ENCODE assay signal across 16 cellular contexts in the genomic region with DNA sequence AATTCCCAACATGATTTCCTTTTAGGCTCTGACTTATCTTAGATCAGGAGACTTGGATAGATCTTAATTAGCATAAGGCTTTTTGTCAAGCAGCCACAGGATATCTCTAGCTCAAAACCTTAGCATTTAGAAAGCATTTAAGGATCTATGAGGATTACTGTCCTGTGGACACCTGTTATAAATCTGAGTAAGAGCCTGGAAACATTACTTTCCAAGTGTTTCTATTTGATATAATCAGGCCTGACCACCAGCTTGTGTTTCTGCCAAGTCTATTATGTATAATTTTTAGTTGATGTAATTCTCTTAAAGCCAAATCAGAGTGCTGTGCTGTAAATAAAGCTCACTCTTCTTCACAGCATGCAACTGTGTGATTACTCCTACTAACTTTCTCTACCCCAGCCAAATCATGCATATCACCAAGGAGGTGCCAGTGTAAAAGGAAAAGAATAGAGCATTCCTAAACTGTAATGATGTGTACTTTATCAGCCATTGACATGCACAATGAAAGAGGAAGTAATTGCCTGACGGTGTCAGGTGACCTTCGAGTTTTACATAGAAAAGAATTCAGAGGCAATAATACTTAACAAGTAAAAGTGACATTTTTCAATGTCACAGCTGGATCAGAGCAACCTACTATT.
DNase-seq lines count a peak whose midpoint lies in the region; ATAC-seq and TF ChIP-seq lines count a peak whose summit lies in the region.
"Had no signal": no experiment of that assay in that cellular context is flagged by ENCODE, and none has a peak within 500 bp of the region (broad histone marks: within the 10 kb centered on the region; RNA-seq: fewer than 3 reads in every experiment).

No MANE protein-coding gene starts in this region.

- no peak for TF ChIP-seq POLR2A in erythroblast (IDR thresholded peaks at IDR 0.05; ENCODE audit: low read length)

- H3K27me3 ChIP-seq in iPS-20b (ENCODE audit: insufficient read depth, low read length) = no peaks in the 10 kb centered on the region
- H3K27me3 ChIP-seq: dorsolateral prefrontal cortex, SJSA1, vagina had no signal

- peak; percentile 26; the same call in 1 of the 3 replicates for ATAC-seq in SK-N-SH treated with all-trans-retinoic acid at 6 μM for 48 hours
- ATAC-seq in stimulated activated effector memory CD8-positive, alpha-beta T cell treated with anti-CD3 and anti-CD28 coated beads, Interleukin-12 subunit alpha, Interleukin-12 subunit beta, amount 100 ng/mL, for 72 hours = no peak

- no peak overlapping the region for H3K27ac Mint-ChIP-seq in stimulated activated effector memory CD8-positive, alpha-beta T cell treated with anti-CD3 and anti-CD28 coated beads, Interleukin-12 subunit alpha, Interleukin-12 subunit beta, amount 100 ng/mL, for 72 hours
- H3K27ac Mint-ChIP-seq: activated T-cell treated with anti-CD3 and anti-CD28 coated beads, Interleukin-2, amount 50 U/mL, for 24 hours; progenitor cell of endocrine pancreas had no signal

- no peaks in the 10 kb centered on the region for H3K36me3 ChIP-seq in iPS-20b (ENCODE audit: insufficient read depth, low read depth, low read length)
- H3K36me3 ChIP-seq: SJSA1, vagina had no signal

- H3K9me3 Mint-ChIP-seq in stimulated activated effector memory CD8-positive, alpha-beta T cell treated with anti-CD3 and anti-CD28 coated beads, Interleukin-12 subunit alpha, Interleukin-12 subunit beta, amount 100 ng/mL, for 72 hours = peaks cover 12% of the 10 kb centered on the region

- H3K9ac ChIP-seq in iPS-20b (ENCODE audit: low read depth, low read length) = no peak overlapping the region

- DNase-seq in D341Med (ENCODE audit: low spot score) = peak; percentile 11
- DNase-seq in NAMALWA (ENCODE audit: low spot score) = peak; percentile 5
- no peak for DNase-seq in erythroblast (lab: John Stamatoyannopoulos, UW)
- DNase-seq in NCI-H2227 (lab: John Stamatoyannopoulos, UW; ENCODE audit: unreplicated experiment) = no peak
- no peak for DNase-seq in activated CD4-positive, alpha-beta T cell treated with anti-CD3 and anti-CD28 coated beads for 4 hours
- DNase-seq in stimulated activated effector memory CD8-positive, alpha-beta T cell treated with anti-CD3 and anti-CD28 coated beads, Interleukin-12 subunit alpha, Interleukin-12 subunit beta, amount 100 ng/mL, for 72 hours (ENCODE audit: low spot score in 2 of 2) = no peak
- DNase-seq: activated T-cell treated with anti-CD3 and anti-CD28 coated beads, Interleukin-2, amount 50 U/mL, for 24 hours; DMS153; dorsolateral prefrontal cortex; NCI-H1436; NK-92 treated with Interleukin-12 subunit alpha and Interleukin-12 subunit beta, amount 100 ng/mL, for 24 hours had no signal

- no peaks in the 10 kb centered on the region for H3K4me1 Mint-ChIP-seq in stimulated activated effector memory CD8-positive, alpha-beta T cell treated with anti-CD3 and anti-CD28 coated beads, Interleukin-12 subunit alpha, Interleukin-12 subunit beta, amount 100 ng/mL, for 72 hours

- H3K4me3 Mint-ChIP-seq in stimulated activated effector memory CD8-positive, alpha-beta T cell treated with anti-CD3 and anti-CD28 coated beads, Interleukin-12 subunit alpha, Interleukin-12 subunit beta, amount 100 ng/mL, for 72 hours = no peak overlapping the region
- H3K4me3 Mint-ChIP-seq: activated T-cell treated with anti-CD3 and anti-CD28 coated beads, Interleukin-2, amount 50 U/mL, for 24 hours had no signal

- H3K4me3 ChIP-seq in iPS-20b (ENCODE audit: low read length) = peak overlapping the region; percentile 29; the same call in 1 of the 2 replicates
- H3K4me3 ChIP-seq: dorsolateral prefrontal cortex, SJSA1, vagina had no signal

- peaks cover 30% of the 10 kb centered on the region; the same call in 1 of the 2 replicates for H3K4me1 ChIP-seq in iPS-20b (ENCODE audit: insufficient read depth, low read length)
- H3K4me1 ChIP-seq: SJSA1, vagina had no signal

- no peaks in the 10 kb centered on the region for H3K36me3 Mint-ChIP-seq in stimulated activated effector memory CD8-positive, alpha-beta T cell treated with anti-CD3 and anti-CD28 coated beads, Interleukin-12 subunit alpha, Interleukin-12 subunit beta, amount 100 ng/mL, for 72 hours

- no peaks in the 10 kb centered on the region for H3K9me3 ChIP-seq in iPS-20b (ENCODE audit: insufficient read depth, low read depth, low read length)
- H3K9me3 ChIP-seq: SJSA1, vagina had no signal

- H3K27ac ChIP-seq in iPS-20b (ENCODE audit: low read length) = no peak overlapping the region
- H3K27ac ChIP-seq: SJSA1, vagina had no signal

TF ChIP-seq in SK-N-SH treated with all-trans-retinoic acid at 6 μM for 48 hours, 23 proteins besides CTCF, POLR2A, EP300 and RAD21 (continues in another document):
- no peak for TF ChIP-seq ZFP30 (CRISPR knock-in tag; IDR thresholded peaks at IDR 0.05)
- TF ChIP-seq, protein P1, sequence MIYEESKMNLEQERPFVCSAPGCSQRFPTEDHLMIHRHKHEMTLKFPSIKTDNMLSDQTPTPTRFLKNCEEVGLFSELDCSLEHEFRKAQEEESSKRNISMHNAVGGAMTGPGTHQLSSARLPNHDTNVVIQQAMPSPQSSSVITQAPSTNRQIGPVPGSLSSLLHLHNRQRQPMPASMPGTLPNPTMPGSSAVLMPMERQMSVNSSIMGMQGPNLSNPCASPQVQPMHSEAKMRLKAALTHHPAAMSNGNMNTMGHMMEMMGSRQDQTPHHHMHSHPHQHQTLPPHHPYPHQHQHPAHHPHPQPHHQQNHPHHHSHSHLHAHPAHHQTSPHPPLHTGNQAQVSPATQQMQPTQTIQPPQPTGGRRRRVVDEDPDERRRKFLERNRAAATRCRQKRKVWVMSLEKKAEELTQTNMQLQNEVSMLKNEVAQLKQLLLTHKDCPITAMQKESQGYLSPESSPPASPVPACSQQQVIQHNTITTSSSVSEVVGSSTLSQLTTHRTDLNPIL (CRISPR knock-in tag; IDR thresholded peaks at IDR 0.05; ENCODE audit: low read depth) = no peak
- TF ChIP-seq ZNF70 (CRISPR knock-in tag; IDR thresholded peaks at IDR 0.05) = no peak
- no peak for TF ChIP-seq ESRRG (CRISPR knock-in tag; IDR thresholded peaks at IDR 0.05)
- TF ChIP-seq BACH2 (CRISPR knock-in tag; IDR thresholded peaks at IDR 0.05; ENCODE audit: borderline replicate concordance) = no peak
- TF ChIP-seq GLIS3 (CRISPR knock-in tag; IDR thresholded peaks at IDR 0.05) = no peak
- no peak for TF ChIP-seq CSDC2 (CRISPR knock-in tag; IDR thresholded peaks at IDR 0.05)
- TF ChIP-seq, protein P2, sequence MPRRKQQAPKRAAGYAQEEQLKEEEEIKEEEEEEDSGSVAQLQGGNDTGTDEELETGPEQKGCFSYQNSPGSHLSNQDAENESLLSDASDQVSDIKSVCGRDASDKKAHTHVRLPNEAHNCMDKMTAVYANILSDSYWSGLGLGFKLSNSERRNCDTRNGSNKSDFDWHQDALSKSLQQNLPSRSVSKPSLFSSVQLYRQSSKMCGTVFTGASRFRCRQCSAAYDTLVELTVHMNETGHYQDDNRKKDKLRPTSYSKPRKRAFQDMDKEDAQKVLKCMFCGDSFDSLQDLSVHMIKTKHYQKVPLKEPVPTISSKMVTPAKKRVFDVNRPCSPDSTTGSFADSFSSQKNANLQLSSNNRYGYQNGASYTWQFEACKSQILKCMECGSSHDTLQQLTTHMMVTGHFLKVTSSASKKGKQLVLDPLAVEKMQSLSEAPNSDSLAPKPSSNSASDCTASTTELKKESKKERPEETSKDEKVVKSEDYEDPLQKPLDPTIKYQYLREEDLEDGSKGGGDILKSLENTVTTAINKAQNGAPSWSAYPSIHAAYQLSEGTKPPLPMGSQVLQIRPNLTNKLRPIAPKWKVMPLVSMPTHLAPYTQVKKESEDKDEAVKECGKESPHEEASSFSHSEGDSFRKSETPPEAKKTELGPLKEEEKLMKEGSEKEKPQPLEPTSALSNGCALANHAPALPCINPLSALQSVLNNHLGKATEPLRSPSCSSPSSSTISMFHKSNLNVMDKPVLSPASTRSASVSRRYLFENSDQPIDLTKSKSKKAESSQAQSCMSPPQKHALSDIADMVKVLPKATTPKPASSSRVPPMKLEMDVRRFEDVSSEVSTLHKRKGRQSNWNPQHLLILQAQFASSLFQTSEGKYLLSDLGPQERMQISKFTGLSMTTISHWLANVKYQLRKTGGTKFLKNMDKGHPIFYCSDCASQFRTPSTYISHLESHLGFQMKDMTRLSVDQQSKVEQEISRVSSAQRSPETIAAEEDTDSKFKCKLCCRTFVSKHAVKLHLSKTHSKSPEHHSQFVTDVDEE (CRISPR knock-in tag; IDR thresholded peaks at IDR 0.05) = 0 out of 2 replicates have a peak, but pooled peaks have one; percentile 13
- peak; percentile 50; the same call in 1 of the 2 replicates for TF ChIP-seq SNAI2 (CRISPR knock-in tag; IDR thresholded peaks at IDR 0.05)
- TF ChIP-seq ZNF565 (CRISPR knock-in tag; conservative IDR thresholded peaks at IDR 0.05; ENCODE audit: low read depth) = no peak
- TF ChIP-seq, protein P3, sequence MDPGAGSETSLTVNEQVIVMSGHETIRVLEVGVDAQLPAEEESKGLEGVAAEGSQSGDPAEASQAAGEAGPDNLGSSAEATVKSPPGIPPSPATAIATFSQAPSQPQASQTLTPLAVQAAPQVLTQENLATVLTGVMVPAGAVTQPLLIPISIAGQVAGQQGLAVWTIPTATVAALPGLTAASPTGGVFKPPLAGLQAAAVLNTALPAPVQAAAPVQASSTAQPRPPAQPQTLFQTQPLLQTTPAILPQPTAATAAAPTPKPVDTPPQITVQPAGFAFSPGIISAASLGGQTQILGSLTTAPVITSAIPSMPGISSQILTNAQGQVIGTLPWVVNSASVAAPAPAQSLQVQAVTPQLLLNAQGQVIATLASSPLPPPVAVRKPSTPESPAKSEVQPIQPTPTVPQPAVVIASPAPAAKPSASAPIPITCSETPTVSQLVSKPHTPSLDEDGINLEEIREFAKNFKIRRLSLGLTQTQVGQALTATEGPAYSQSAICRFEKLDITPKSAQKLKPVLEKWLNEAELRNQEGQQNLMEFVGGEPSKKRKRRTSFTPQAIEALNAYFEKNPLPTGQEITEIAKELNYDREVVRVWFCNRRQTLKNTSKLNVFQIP (CRISPR knock-in tag; IDR thresholded peaks at IDR 0.05; ENCODE audit: borderline replicate concordance, low read depth) = no peak
- TF ChIP-seq ZNF8 (CRISPR knock-in tag; IDR thresholded peaks at IDR 0.05) = no peak
- TF ChIP-seq ZC3H10 (CRISPR knock-in tag; IDR thresholded peaks at IDR 0.05) = no peak
- TF ChIP-seq TOX (CRISPR knock-in tag; IDR thresholded peaks at IDR 0.05; ENCODE audit: borderline replicate concordance) = no peak

Comparison
In these comparisons a context has a peak if more than half of its experiments do, and no peak if none do; other contexts are left out.
1. DNase-seq: peak in D341Med (single experiment) and NAMALWA (single experiment); none in erythroblast (0 of 2), NCI-H2227 (single experiment), activated CD4-positive, alpha-beta T cell treated with anti-CD3 and anti-CD28 coated beads for 4 hours (0 of 2) and stimulated activated effector memory CD8-positive, alpha-beta T cell treated with anti-CD3 and anti-CD28 coated beads, Interleukin-12 subunit alpha, Interleukin-12 subunit beta, amount 100 ng/mL, for 72 hours (0 of 2).